1 cellular context compared by ENCODE assay signal in the genomic region with DNA sequence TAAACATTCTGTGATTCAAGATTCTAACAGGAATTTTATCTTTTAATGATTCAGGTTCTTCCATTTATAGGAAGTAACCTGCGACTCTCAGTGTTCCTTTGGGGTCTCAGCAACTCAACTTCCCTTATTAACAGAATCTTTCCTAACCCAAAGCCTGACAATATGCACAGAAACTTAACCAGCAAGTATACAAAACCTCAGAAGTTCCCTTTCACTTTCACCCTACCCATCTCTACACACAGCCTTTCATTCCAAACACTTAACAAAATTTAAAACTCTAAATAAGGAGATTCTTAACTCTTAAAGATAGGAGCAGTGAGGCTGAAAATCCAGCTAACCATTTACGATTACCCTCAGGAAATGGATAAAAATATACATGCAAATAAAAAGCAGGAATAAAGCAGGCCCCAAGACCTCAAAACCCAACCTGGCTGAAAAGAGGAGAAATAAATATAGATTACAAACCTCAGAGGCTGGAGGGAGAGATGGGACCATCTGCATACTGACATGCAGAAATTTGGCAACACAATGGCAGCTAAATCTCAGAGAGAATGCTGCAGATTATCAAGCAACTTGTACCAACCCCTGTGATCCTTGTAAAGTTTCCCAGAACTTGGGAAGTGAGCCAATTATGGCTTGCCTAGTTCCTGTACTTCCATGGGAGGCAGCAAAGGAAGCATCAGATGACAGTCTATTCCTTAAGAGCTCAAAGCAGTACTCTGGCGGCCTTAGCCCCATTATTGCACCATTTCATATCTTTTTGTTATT.
TF ChIP-seq lines count a peak whose summit lies in the region.

No MANE protein-coding gene starts in this region.

TF ChIP-seq in H1, 55 proteins besides CTCF, POLR2A, EP300 and RAD21:
- TF ChIP-seq SIRT6 (IDR thresholded peaks at IDR 0.05; ENCODE audit: low read length) (no peak), POLR2AphosphoS5 (IDR thresholded peaks at IDR 0.05; ENCODE audit: low read depth, low read length) (no peak), CBX8 (IDR thresholded peaks at IDR 0.05; ENCODE audit: borderline replicate concordance, low read depth, low read length) (no peak), CHD1 (IDR thresholded peaks at IDR 0.05; ENCODE audit: low read depth, low read length) (no peak), GABPA (IDR thresholded peaks at IDR 0.05; ENCODE audit: borderline replicate concordance, insufficient read depth, low read length) (no peak), NRF1 (IDR thresholded peaks at IDR 0.05; ENCODE audit: low read depth, low read length) (no peak), RFX5 (IDR thresholded peaks at IDR 0.05; ENCODE audit: borderline replicate concordance, low read depth, low read length) (no peak), SP1 (IDR thresholded peaks at IDR 0.05; ENCODE audit: low read depth, low read length) (no peak), TCF12 (IDR thresholded peaks at IDR 0.05; ENCODE audit: low read depth, low read length) (no peak), KDM5A (IDR thresholded peaks at IDR 0.05; ENCODE audit: low read length) (no peak), BCL11A (IDR thresholded peaks at IDR 0.05; ENCODE audit: low read depth in 2 of 2, low read length in 2 of 2) (no peak), JUN (IDR thresholded peaks at IDR 0.05; ENCODE audit: low read depth, low read length) (no peak), CHD2 (IDR thresholded peaks at IDR 0.05; ENCODE audit: low read length) (no peak), ASH2L (IDR thresholded peaks at IDR 0.05; ENCODE audit: low read length) (no peak), SP4 (IDR thresholded peaks at IDR 0.05; ENCODE audit: low read length) (no peak), RXRA (IDR thresholded peaks at IDR 0.05; ENCODE audit: insufficient read depth, low read depth, low read length) (no peak)
- TF ChIP-seq, protein P1, sequence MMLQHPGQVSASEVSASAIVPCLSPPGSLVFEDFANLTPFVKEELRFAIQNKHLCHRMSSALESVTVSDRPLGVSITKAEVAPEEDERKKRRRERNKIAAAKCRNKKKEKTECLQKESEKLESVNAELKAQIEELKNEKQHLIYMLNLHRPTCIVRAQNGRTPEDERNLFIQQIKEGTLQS (IDR thresholded peaks at IDR 0.05; ENCODE audit: insufficient read depth, low read depth, low read length), result no peak
